8 cellular contexts compared by ENCODE assay signal in the genomic region with DNA sequence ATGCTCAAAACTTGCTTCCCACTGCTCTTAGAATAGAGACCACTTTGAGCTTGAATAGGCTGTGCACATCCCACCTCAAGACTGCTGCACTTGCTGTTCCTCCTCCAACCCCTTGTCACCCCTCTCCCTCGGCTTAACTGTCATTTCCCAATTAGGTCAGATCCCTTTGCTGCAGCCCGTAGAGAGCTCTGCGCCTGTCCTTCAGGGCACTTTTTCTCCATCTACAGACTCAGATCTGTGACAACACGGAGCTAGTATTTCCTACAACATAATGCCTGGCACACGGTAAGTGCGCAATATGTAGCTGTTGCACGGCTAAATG. TPM values are rescaled to one million over a fixed set of nuclear protein-coding genes. Genes with fewer than 3 reads are reported as not detected.
DNase-seq lines count a peak whose midpoint lies in the region; ATAC-seq and TF ChIP-seq lines count a peak whose summit lies in the region.

No MANE protein-coding gene starts in this region.

- ATAC-seq in GM18873 (IDR thresholded peaks at IDR 0.05; ENCODE audit: low FRiP score, unreplicated experiment) (peak; percentile 22), HG02610 (IDR thresholded peaks at IDR 0.05; ENCODE audit: unreplicated experiment) (peak; percentile 2)

- H3K27me3 ChIP-seq in SJCRH30: no peaks in the 10 kb centered on the region

- H3K9me3 ChIP-seq in SJCRH30 (replicated peaks): no peaks in the 10 kb centered on the region

- H3K27ac ChIP-seq in SJCRH30: no peak overlapping the region

- peaks cover 8% of the 10 kb centered on the region; the same call in 1 of the 2 replicates for H3K4me1 ChIP-seq in SJCRH30

- H3K4me3 ChIP-seq in SJCRH30 (peak overlapping the region; percentile 84), foreskin fibroblast (ENCODE audit: low read depth in 1 of 2, low read length in 2 of 2) (peak overlapping the region; percentile 47 to 73), retinal pigment epithelial cell (ENCODE audit: low read length) (peak overlapping the region; percentile 65)

- H3K36me3 ChIP-seq in SJCRH30: no peaks in the 10 kb centered on the region

- TF ChIP-seq CTCF in foreskin fibroblast (IDR thresholded peaks at IDR 0.05; ENCODE audit: low read depth, low read length) (no peak), retinal pigment epithelial cell (conservative IDR thresholded peaks at IDR 0.05; ENCODE audit: low read depth, low read length) (no peak)

- DNase-seq in SJCRH30 (no peak), foreskin fibroblast (no peak), retinal pigment epithelial cell (ENCODE audit: low read depth) (no peak), NCI-H774 (lab: John Stamatoyannopoulos, UW) (no peak), OCI-M1 (lab: John Stamatoyannopoulos, UW) (no peak)
- no peak for DNase-seq in activated CD8-positive, alpha-beta memory T cell treated with anti-CD3 and anti-CD28 coated beads, Interleukin-2, amount 50 U/mL, for 48 hours

RNA-seq across cellular contexts. Expression of gene HABP4, which starts 0.5 kb away (rescaled TPM):
- 14.8 and 15.2 TPM in 2 replicates for total RNA-seq in SJCRH30 (2014; rRNA removed; shearing (Covaris generic))

RNA-seq across cellular contexts. Expression of gene ZNF367, which starts 31.3 kb away (rescaled TPM):
- 31.4 and 35.5 TPM in 2 replicates for total RNA-seq in SJCRH30 (2014; rRNA removed; shearing (Covaris generic))
